Comparison of ENCODE assay signal across 1 cellular context in the genomic region with DNA sequence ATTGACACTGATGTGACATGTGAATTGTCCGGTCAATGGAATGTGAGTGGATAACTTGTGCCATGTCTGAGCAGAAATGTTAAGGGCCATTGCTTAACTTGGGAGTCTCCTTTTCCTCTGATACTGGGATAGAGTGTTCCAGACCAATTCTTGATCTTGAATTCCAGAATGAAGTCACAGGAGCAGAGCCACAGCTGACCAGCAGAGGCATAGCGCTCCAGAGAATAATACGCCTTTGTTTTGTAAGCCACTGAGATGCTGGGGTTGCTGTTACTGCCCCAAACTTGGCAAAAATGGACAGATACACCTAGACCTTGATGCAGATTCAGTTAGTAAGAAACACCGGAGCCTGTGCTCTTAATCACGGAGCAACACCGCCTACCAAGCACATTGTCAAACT.
TF ChIP-seq lines count a peak whose summit lies in the region.

No MANE protein-coding gene starts in this region.

TF ChIP-seq in GM23338, 12 proteins besides CTCF, POLR2A, EP300 and RAD21 (continued from another document):
- TF ChIP-seq, protein P1, sequence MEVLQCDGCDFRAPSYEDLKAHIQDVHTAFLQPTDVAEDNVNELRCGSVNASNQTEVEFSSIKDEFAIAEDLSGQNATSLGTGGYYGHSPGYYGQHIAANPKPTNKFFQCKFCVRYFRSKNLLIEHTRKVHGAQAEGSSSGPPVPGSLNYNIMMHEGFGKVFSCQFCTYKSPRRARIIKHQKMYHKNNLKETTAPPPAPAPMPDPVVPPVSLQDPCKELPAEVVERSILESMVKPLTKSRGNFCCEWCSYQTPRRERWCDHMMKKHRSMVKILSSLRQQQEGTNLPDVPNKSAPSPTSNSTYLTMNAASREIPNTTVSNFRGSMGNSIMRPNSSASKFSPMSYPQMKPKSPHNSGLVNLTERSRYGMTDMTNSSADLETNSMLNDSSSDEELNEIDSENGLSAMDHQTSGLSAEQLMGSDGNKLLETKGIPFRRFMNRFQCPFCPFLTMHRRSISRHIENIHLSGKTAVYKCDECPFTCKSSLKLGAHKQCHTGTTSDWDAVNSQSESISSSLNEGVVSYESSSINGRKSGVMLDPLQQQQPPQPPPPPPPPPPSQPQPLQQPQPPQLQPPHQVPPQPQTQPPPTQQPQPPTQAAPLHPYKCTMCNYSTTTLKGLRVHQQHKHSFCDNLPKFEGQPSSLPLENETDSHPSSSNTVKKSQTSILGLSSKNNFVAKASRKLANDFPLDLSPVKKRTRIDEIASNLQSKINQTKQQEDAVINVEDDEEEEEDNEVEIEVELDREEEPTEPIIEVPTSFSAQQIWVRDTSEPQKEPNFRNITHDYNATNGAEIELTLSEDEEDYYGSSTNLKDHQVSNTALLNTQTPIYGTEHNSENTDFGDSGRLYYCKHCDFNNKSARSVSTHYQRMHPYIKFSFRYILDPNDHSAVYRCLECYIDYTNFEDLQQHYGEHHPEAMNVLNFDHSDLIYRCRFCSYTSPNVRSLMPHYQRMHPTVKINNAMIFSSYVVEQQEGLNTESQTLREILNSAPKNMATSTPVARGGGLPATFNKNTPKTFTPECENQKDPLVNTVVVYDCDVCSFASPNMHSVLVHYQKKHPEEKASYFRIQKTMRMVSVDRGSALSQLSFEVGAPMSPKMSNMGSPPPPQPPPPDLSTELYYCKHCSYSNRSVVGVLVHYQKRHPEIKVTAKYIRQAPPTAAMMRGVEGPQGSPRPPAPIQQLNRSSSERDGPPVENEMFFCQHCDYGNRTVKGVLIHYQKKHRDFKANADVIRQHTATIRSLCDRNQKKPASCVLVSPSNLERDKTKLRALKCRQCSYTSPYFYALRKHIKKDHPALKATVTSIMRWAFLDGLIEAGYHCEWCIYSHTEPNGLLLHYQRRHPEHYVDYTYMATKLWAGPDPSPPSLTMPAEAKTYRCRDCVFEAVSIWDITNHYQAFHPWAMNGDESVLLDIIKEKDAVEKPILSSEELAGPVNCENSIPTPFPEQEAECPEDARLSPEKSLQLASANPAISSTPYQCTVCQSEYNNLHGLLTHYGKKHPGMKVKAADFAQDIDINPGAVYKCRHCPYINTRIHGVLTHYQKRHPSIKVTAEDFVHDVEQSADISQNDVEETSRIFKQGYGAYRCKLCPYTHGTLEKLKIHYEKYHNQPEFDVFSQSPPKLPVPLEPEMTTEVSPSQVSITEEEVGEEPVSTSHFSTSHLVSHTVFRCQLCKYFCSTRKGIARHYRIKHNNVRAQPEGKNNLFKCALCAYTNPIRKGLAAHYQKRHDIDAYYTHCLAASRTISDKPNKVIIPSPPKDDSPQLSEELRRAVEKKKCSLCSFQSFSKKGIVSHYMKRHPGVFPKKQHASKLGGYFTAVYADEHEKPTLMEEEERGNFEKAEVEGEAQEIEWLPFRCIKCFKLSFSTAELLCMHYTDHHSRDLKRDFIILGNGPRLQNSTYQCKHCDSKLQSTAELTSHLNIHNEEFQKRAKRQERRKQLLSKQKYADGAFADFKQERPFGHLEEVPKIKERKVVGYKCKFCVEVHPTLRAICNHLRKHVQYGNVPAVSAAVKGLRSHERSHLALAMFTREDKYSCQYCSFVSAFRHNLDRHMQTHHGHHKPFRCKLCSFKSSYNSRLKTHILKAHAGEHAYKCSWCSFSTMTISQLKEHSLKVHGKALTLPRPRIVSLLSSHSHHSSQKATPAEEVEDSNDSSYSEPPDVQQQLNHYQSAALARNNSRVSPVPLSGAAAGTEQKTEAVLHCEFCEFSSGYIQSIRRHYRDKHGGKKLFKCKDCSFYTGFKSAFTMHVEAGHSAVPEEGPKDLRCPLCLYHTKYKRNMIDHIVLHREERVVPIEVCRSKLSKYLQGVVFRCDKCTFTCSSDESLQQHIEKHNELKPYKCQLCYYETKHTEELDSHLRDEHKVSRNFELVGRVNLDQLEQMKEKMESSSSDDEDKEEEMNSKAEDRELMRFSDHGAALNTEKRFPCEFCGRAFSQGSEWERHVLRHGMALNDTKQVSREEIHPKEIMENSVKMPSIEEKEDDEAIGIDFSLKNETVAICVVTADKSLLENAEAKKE (CRISPR knock-in tag; IDR thresholded peaks at IDR 0.05): no peak
TF ChIP-seq in GM23338: peak in this region for 0.
